1 cellular context compared by ENCODE assay signal in the genomic region with DNA sequence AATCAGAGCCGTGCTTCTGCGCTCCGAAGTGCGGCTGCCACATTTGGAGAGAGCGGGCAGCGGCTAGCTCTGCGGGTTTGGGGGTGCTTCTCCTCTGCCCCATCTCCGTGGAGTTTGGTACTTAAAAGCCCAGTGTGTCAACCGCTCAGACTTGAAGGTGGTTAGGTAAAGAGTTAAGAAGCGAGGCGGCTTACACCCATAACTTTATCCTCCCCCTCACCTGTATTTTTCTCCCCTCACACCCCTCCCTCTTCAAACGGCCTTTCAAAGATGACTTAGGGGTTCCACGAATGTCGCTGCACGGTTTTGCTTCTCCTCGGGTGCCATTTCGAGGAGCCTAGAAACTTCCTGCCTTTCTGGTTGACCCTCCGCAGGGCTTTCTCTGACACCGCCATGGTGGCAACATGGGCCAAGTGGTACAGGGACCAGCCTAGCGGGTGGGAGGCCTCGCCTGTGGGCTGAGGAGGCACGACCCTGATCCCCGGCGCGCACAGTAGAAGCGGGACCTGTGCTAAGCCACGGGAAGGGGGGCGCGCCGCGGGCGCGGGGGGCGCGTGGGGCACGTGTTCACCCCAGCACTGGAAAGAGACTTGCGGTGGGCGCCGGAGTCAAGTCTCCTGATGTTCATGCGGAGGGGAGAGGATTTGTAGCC.
TF ChIP-seq lines count a peak whose summit lies in the region.

No MANE protein-coding gene starts in this region.

TF ChIP-seq in H1, 55 proteins besides CTCF, POLR2A, EP300 and RAD21:
- TF ChIP-seq RXRA (IDR thresholded peaks at IDR 0.05; ENCODE audit: insufficient read depth, low read depth, low read length) (no peak), ASH2L (IDR thresholded peaks at IDR 0.05; ENCODE audit: low read length) (peak; percentile 17), TEAD4 (IDR thresholded peaks at IDR 0.05; ENCODE audit: low read depth, low read length) (no peak), RBBP5 (IDR thresholded peaks at IDR 0.05; ENCODE audit: borderline replicate concordance, low read depth, low read length) (no peak), YY1 (IDR thresholded peaks at IDR 0.05; ENCODE audit: low read depth, low read length) (peak; percentile 63), GTF2F1 (IDR thresholded peaks at IDR 0.05; ENCODE audit: borderline replicate concordance, low read depth, low read length) (no peak), KDM4A (IDR thresholded peaks at IDR 0.05; ENCODE audit: low read depth, low read length, severe bottlenecking) (peak; percentile 84), SIX5 (IDR thresholded peaks at IDR 0.05; ENCODE audit: low read depth, low read length) (no peak), SUZ12 (IDR thresholded peaks at IDR 0.05; ENCODE audit: low read length) (peak; percentile 44; the same call in 1 of the 2 replicates)
